8 cellular contexts compared by ENCODE assay signal in genomic region chr7:94004024-94004945, GRCh38. TPM values are rescaled to one million over a fixed set of nuclear protein-coding genes. Genes with fewer than 3 reads are reported as not detected.
DNase-seq lines count a peak whose midpoint lies in the region; ATAC-seq and TF ChIP-seq lines count a peak whose summit lies in the region.

Gene BET1, minus strand, starts transcription at chr7:94004355. Its CDS starts 139 bp downstream, at chr7:94004216.

- WGBS in lung, 2 donors: 0 to 1% methylated on average over 47 of the region's 47 CpGs

- peaks cover 4 to 21% of the 10 kb centered on the region in 2 donors for H3K27me3 Mint-ChIP-seq in CD8-positive, alpha-beta memory T cell

- peak within 1 kb of the TSS; percentile 95 to 100 (median 99) for H3K4me3 Mint-ChIP-seq in CD8-positive, alpha-beta memory T cell

- no peak for TF ChIP-seq CTCF in lung (IDR thresholded peaks at IDR 0.05; ENCODE audit: control extremely low read depth, extremely low read depth)

- no peaks in the 10 kb centered on the region for H3K9me3 Mint-ChIP-seq in CD8-positive, alpha-beta memory T cell

- CTCF ChIA-PET in CD8-positive, alpha-beta memory T cell (lab: Charles Lee): no interaction called here

- no peaks in the 10 kb centered on the region for H3K9me3 ChIP-seq in CD8-positive, alpha-beta memory T cell (ENCODE audit: low read length)
- no peaks in the 10 kb centered on the region for H3K9me3 ChIP-seq in lung (ENCODE audit: control insufficient read depth in 2 of 2, insufficient read depth in 1 of 2, low read length in 1 of 2)

- peaks cover 44 to 54% (median 52%) of the 10 kb centered on the region in 3 donors for H3K4me1 Mint-ChIP-seq in CD8-positive, alpha-beta memory T cell

- peak within 1 kb of the TSS; percentile 84 for H3K4me3 ChIP-seq in CD8-positive, alpha-beta memory T cell (ENCODE audit: low read length)
- H3K4me3 ChIP-seq in lung: peak within 1 kb of the TSS; percentile 65

- peaks cover 0 to 26% (median 2%) of the 10 kb centered on the region in 3 donors for H3K36me3 Mint-ChIP-seq in CD8-positive, alpha-beta memory T cell

- peak; percentile 99 for ATAC-seq in GM19468 (IDR thresholded peaks at IDR 0.05; ENCODE audit: extremely low read depth, unreplicated experiment)
- ATAC-seq in lung (ENCODE audit: insufficient read depth, low FRiP score): peak; percentile 100

- H3K27me3 ChIP-seq in CD8-positive, alpha-beta memory T cell (ENCODE audit: insufficient read depth, low read length, poor library complexity, severe bottlenecking): no peaks in the 10 kb centered on the region
- H3K27me3 ChIP-seq in lung (ENCODE audit: control insufficient read depth, insufficient read depth): no peaks in the 10 kb centered on the region

- peak within 1 kb of the TSS; percentile 96 to 100 (median 99) for H3K27ac Mint-ChIP-seq in CD8-positive, alpha-beta memory T cell

- DNase-seq in CD8-positive, alpha-beta memory T cell: peak; percentile 88 to 95 (median 91)
- DNase-seq in HS-5 (ENCODE audit: low read depth) (peak; percentile 74), lung (ENCODE audit: low spot score) (peak; percentile 95)
- DNase-seq in NK-92 treated with Interleukin-12 subunit alpha and Interleukin-12 subunit beta, amount 100 ng/mL, for 24 hours (lab: John Stamatoyannopoulos, UW): peak; percentile 91
- DNase-seq in activated CD8-positive, alpha-beta memory T cell treated with anti-CD3 and anti-CD28 coated beads for 24 hours: peak; percentile 93
- peak; percentile 91 for DNase-seq in effector CD8-positive, alpha-beta T cell (lab: John Stamatoyannopoulos, UW)
- peak; percentile 82 to 86 (median 82) for DNase-seq in stimulated activated CD4-positive, alpha-beta T cell treated with anti-CD3 and anti-CD28 coated beads, TNF-alpha, amount 100 ng/mL, for 4 hours (ENCODE audit: low read depth in 3 of 3)

- no peaks in the 10 kb centered on the region for H3K36me3 ChIP-seq in CD8-positive, alpha-beta memory T cell (ENCODE audit: insufficient read depth, low read length)
- no peaks in the 10 kb centered on the region for H3K36me3 ChIP-seq in lung (ENCODE audit: control insufficient read depth in 2 of 2, insufficient read depth in 2 of 2, low read length in 2 of 2)

- POLR2A ChIA-PET in CD8-positive, alpha-beta memory T cell (lab: Charles Lee): interaction anchor here (0.6 kb wide), 1 partner anchor 229 kb away, joined by 3 read pairs; no protein-coding TSS in a partner anchor

- peaks cover 13% of the 10 kb centered on the region for H3K4me1 ChIP-seq in CD8-positive, alpha-beta memory T cell (ENCODE audit: insufficient read depth, low read length)
- H3K4me1 ChIP-seq in lung (ENCODE audit: control insufficient read depth in 2 of 2, insufficient read depth in 2 of 2, low read length in 2 of 2): peaks cover 0 to 6% of the 10 kb centered on the region in 2 donors

- peak within 1 kb of the TSS; percentile 89 for H3K27ac ChIP-seq in CD8-positive, alpha-beta memory T cell (ENCODE audit: low read depth, low read length)
- peak within 1 kb of the TSS; percentile 88 to 91 for H3K27ac ChIP-seq in lung (ENCODE audit: low read depth in 1 of 2, low read length in 1 of 2)

RNA-seq across cellular contexts. Expression of gene BET1, which starts in this region (rescaled TPM):
- total RNA-seq in CD8-positive, alpha-beta memory T cell: 10 to 100 TPM; 19.9 to 22.6 TPM
- polyA plus RNA-seq in CD8-positive, alpha-beta memory T cell: 17.8 TPM
- 10 to 100 TPM; 19.7 to 45.4 TPM for total RNA-seq in lung
- polyA plus RNA-seq in lung: 10 to 100 TPM; 17.6 to 21.7 TPM

Comparison
In these comparisons a context has a peak if more than half of its experiments do, and no peak if none do; other contexts are left out.
1. Peak in every context shown above with its lines: DNase-seq, ATAC-seq, H3K4me3 ChIP-seq and H3K27ac ChIP-seq.